ENCODE assay signal across 8 cellular contexts in genomic region chr5:123344819-123345426, GRCh38.
DNase-seq lines count a peak whose midpoint lies in the region; TF ChIP-seq lines count a peak whose summit lies in the region.

No MANE protein-coding gene starts in this region.

- H3K4me3 Mint-ChIP-seq in osteocyte (ENCODE audit: unreplicated experiment): no peak overlapping the region

- H3K9me3 ChIP-seq in A673 (ENCODE audit: low read depth, low read length, poor library complexity, severe bottlenecking) (no peaks in the 10 kb centered on the region), OCI-LY7 (ENCODE audit: low read length) (no peaks in the 10 kb centered on the region), Karpas-422 (ENCODE audit: low read length) (no peaks in the 10 kb centered on the region)

- H3K27me3 Mint-ChIP-seq in osteocyte (ENCODE audit: unreplicated experiment): no peaks in the 10 kb centered on the region

- H3K27me3 ChIP-seq in A673 (replicated peaks; ENCODE audit: insufficient read depth, low read depth, low read length, poor library complexity): no peaks in the 10 kb centered on the region
- H3K27me3 ChIP-seq in Karpas-422 (ENCODE audit: low read length): no peaks in the 10 kb centered on the region

- peaks cover 2% of the 10 kb centered on the region for H3K4me1 Mint-ChIP-seq in osteocyte (ENCODE audit: unreplicated experiment)

- POLR2A ChIA-PET in A673 (lab: Charles Lee; ENCODE audit: low non-redundant PET): no interaction called here
- POLR2A ChIA-PET in OCI-LY7 (lab: Charles Lee): interaction anchor here (0.7 kb wide), 1 partner anchor 26 kb away, joined by 3 read pairs; no protein-coding TSS in a partner anchor

- CTCF ChIA-PET in A673 (lab: Charles Lee): no interaction called here
- CTCF ChIA-PET in OCI-LY7 (lab: Charles Lee; ENCODE audit: unreplicated experiment): no interaction called here

- H3K36me3 Mint-ChIP-seq in osteocyte (ENCODE audit: unreplicated experiment): peaks cover 13% of the 10 kb centered on the region

- peak; percentile 57 for DNase-seq in A673 (ENCODE audit: low spot score)
- peak; percentile 34 for DNase-seq in OCI-LY7 (ENCODE audit: low spot score)
- no peak for DNase-seq in epithelial cell of proximal tubule (ENCODE audit: low read depth)
- no peak for DNase-seq in osteocyte (ENCODE audit: extremely low spot score, unreplicated experiment)
- DNase-seq in Karpas-422: no peak
- DNase-seq in activated CD4-positive, alpha-beta T cell treated with anti-CD3 and anti-CD28 coated beads for 4 hours: no peak
- DNase-seq in stimulated activated naive CD4-positive, alpha-beta T cell (lab: John Stamatoyannopoulos, UW): no peak

- H3K4me2 ChIP-seq in OCI-LY7 (ENCODE audit: low read length) (no peak overlapping the region), Karpas-422 (ENCODE audit: low read depth, low read length, poor library complexity, severe bottlenecking) (no peak overlapping the region)

- BruUV-seq in A673 (replicated peaks; lab: Mats Ljungman, UMichigan) (no TSS peak), OCI-LY7 (replicated peaks; lab: Mats Ljungman, UMichigan) (TSS peak; percentile 33)

- peaks cover 12% of the 10 kb centered on the region for H3K36me3 ChIP-seq in A673 (ENCODE audit: insufficient read depth, low read length, poor library complexity, severe bottlenecking)
- H3K36me3 ChIP-seq in OCI-LY7 (ENCODE audit: insufficient read depth, low read length): peaks cover 24% of the 10 kb centered on the region; the same call in 1 of the 2 replicates
- H3K36me3 ChIP-seq in Karpas-422 (ENCODE audit: insufficient read depth, low read length): no peaks in the 10 kb centered on the region

- no peak overlapping the region for H2AFZ ChIP-seq in OCI-LY7 (ENCODE audit: low read length)
- H2AFZ ChIP-seq in Karpas-422 (ENCODE audit: low read length): no peak overlapping the region

- no peaks in the 10 kb centered on the region for H3K79me2 ChIP-seq in OCI-LY7 (ENCODE audit: insufficient read depth, low read depth, low read length)
- no peaks in the 10 kb centered on the region for H3K79me2 ChIP-seq in Karpas-422 (ENCODE audit: low read length)

- intact Hi-C loops in A673 (cut with micrococcal nuclease; ENCODE audit: unreplicated experiment) (loop anchor here (5.0 kb wide), 1 partner anchor 448 kb away; no protein-coding TSS in a partner anchor), OCI-LY7 (cut with micrococcal nuclease; ENCODE audit: unreplicated experiment) (no loop called here)

- H3K9me3 Mint-ChIP-seq in osteocyte (ENCODE audit: unreplicated experiment): no peaks in the 10 kb centered on the region

- H3K27ac ChIP-seq in A673 (ENCODE audit: low read depth, low read length, poor library complexity, severe bottlenecking) (no peak overlapping the region), OCI-LY7 (ENCODE audit: low read depth, low read length, poor library complexity, severe bottlenecking) (no peak overlapping the region), Karpas-422 (ENCODE audit: low read length) (no peak overlapping the region)

- H3K27ac Mint-ChIP-seq in osteocyte (ENCODE audit: unreplicated experiment): no peak overlapping the region

- H3K4me1 ChIP-seq in A673 (ENCODE audit: insufficient read depth, low read length, poor library complexity, severe bottlenecking) (no peaks in the 10 kb centered on the region), OCI-LY7 (ENCODE audit: insufficient read depth, low read length, poor library complexity, severe bottlenecking) (no peaks in the 10 kb centered on the region), Karpas-422 (ENCODE audit: low read length) (no peaks in the 10 kb centered on the region)

- H4K20me1 ChIP-seq in OCI-LY7 (ENCODE audit: insufficient read depth, low read length) (no peaks in the 10 kb centered on the region), Karpas-422 (ENCODE audit: insufficient read depth, low read depth, low read length) (no peaks in the 10 kb centered on the region)

- H3K9me2 ChIP-seq in OCI-LY7 (ENCODE audit: insufficient read depth, low read length) (no peaks in the 10 kb centered on the region), Karpas-422 (replicated peaks; ENCODE audit: insufficient read depth, low read length) (no peaks in the 10 kb centered on the region)

- TF ChIP-seq CTCF in A673 (conservative IDR thresholded peaks at IDR 0.05; ENCODE audit: low read depth, low read length) (peak; percentile 78), GM12874 (IDR thresholded peaks at IDR 0.05; ENCODE audit: insufficient read depth, low read depth, low read length) (0 out of 2 replicates have a peak, but pooled peaks have one; percentile 13), OCI-LY7 (conservative IDR thresholded peaks at IDR 0.05; ENCODE audit: low read length) (peak; percentile 77), epithelial cell of proximal tubule (conservative IDR thresholded peaks at IDR 0.05; ENCODE audit: low read depth, low read length) (peak; percentile 81), osteocyte (IDR thresholded peaks at IDR 0.05) (peak; percentile 77)

- no peak overlapping the region for H3K9ac ChIP-seq in Karpas-422 (ENCODE audit: low read length)

- H3K4me3 ChIP-seq in A673 (ENCODE audit: low read depth, low read length, poor library complexity, severe bottlenecking) (no peak overlapping the region), OCI-LY7 (ENCODE audit: low read depth, low read length, poor library complexity, severe bottlenecking) (no peak overlapping the region), epithelial cell of proximal tubule (ENCODE audit: low read depth, low read length) (no peak overlapping the region), Karpas-422 (ENCODE audit: low read length) (no peak overlapping the region)

Comparison
In these comparisons a context has a peak if more than half of its experiments do, and no peak if none do; other contexts are left out.
1. DNase-seq: peak in A673 (single experiment) and OCI-LY7 (single experiment); none in epithelial cell of proximal tubule (single experiment), osteocyte (single experiment), Karpas-422 (single experiment), activated CD4-positive, alpha-beta T cell treated with anti-CD3 and anti-CD28 coated beads for 4 hours (0 of 2) and stimulated activated naive CD4-positive, alpha-beta T cell (0 of 6).
2. CTCF ChIP-seq: peak in every context shown above with its lines; median percentile 81 in epithelial cell of proximal tubule; 78 in A673; 77 in OCI-LY7; 77 in osteocyte; 13 in GM12874.